Comparison of ENCODE assay signal across 24 cellular contexts in the genomic region with DNA sequence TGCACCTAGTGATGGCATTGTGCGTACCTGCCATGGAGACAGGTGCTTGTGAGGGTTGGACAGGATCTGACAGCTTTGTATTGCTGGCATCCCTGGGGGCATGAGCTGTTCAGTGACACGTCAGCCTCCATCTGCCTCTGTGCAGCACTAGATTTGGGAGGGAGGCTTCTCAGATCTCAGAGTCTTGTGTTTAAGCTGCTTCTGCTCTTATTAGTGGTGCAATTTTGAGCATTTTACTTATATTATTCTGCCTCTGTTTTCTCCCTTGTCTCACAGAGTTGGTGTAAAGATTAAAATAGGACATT. TPM values are rescaled to one million over a fixed set of nuclear protein-coding genes. Genes with fewer than 3 reads are reported as not detected.
A peak's percentile ranks its signal among the peaks of the same experiment; 100 is the strongest.
DNase-seq lines count a peak whose midpoint lies in the region; ATAC-seq and TF ChIP-seq lines count a peak whose summit lies in the region.
"Had no signal": no experiment of that assay in that cellular context is flagged by ENCODE, and none has a peak within 500 bp of the region (broad histone marks: within the 10 kb centered on the region; RNA-seq: fewer than 3 reads in every experiment).

No MANE protein-coding gene starts in this region.

- H3K27me3 Mint-ChIP-seq in activated CD8-positive, alpha-beta memory T cell treated with anti-CD3 and anti-CD28 coated beads, Interleukin-2, amount 10 ng/mL, durations not matched to agents 7 days and 5 days = peaks cover 17% of the 10 kb centered on the region
- peaks cover 4 to 20% of the 10 kb centered on the region in 2 donors for H3K27me3 Mint-ChIP-seq in stimulated activated naive B cell treated with anti-CD40 and anti-IgM and Interleukin-4, amounts not matched to agents 10 μg/mL and 1 μg/mL and 100 μg/mL, for 72 hours

- no peak overlapping the region for H3K4me3 ChIP-seq in PC-3 (ENCODE audit: low read length)
- no peak overlapping the region for H3K4me3 ChIP-seq in fibroblast of lung (replicated peaks in 1 of 4; ENCODE audit: control extremely low read depth in 1 of 4, insufficient read depth in 1 of 4, low read depth in 3 of 4, low read length in 4 of 4)
- H3K4me3 ChIP-seq: breast epithelium, skin epidermis, transverse colon had no signal

- H4K20me1 ChIP-seq in PC-3 (ENCODE audit: low read length) = no peaks in the 10 kb centered on the region; the same call in none of the 2 replicates
- no peaks in the 10 kb centered on the region for H4K20me1 ChIP-seq in fibroblast of lung (ENCODE audit: control insufficient read depth, extremely low read depth, insufficient read depth, low read length)

- H3K4me2 ChIP-seq in PC-3 (ENCODE audit: low read length) = no peak overlapping the region
- H3K4me2 ChIP-seq in fibroblast of lung (ENCODE audit: extremely low read depth, insufficient read depth, low read length) = peak overlapping the region; percentile 9

- no peak overlapping the region for H3K27ac ChIP-seq in PC-3 (ENCODE audit: low read length)
- H3K27ac ChIP-seq in fibroblast of lung (ENCODE audit: insufficient read depth, low read length) = no peak overlapping the region
- H3K27ac ChIP-seq: breast epithelium, skin epidermis had no signal

- H3K4me3 Mint-ChIP-seq in activated CD8-positive, alpha-beta memory T cell treated with anti-CD3 and anti-CD28 coated beads, Interleukin-2, amount 10 ng/mL, durations not matched to agents 7 days and 5 days = no peak overlapping the region
- H3K4me3 Mint-ChIP-seq in stimulated activated naive B cell treated with anti-CD40 and anti-IgM and Interleukin-4, amounts not matched to agents 10 μg/mL and 1 μg/mL and 100 μg/mL, for 72 hours = no peak overlapping the region
- H3K4me3 Mint-ChIP-seq: activated CD4-positive, alpha-beta T cell treated with anti-CD3 and anti-CD28 coated beads, Interleukin-2, amount 10 ng/mL, durations not matched to agents 24 days and 14 days; CD4-positive, alpha-beta T cell; natural killer cell treated with Interleukin-12 subunit alpha and Interleukin-12 subunit beta and Interleukin-15 and Interleukin-18, amount 100 ng/mL, for 72 hours had no signal

- no peaks in the 10 kb centered on the region for H3K27me3 ChIP-seq in PC-3 (ENCODE audit: low read length)
- H3K27me3 ChIP-seq in fibroblast of lung (ENCODE audit: control insufficient read depth, insufficient read depth, low read length) = no peaks in the 10 kb centered on the region

- no peaks in the 10 kb centered on the region for H3K9me3 ChIP-seq in PC-3 (ENCODE audit: low read length)
- H3K9me3 ChIP-seq in fibroblast of lung (ENCODE audit: control insufficient read depth, insufficient read depth, low read depth, low read length) = no peaks in the 10 kb centered on the region
- H3K9me3 ChIP-seq: breast epithelium, transverse colon had no signal

- POLR2A ChIA-PET in PC-3 (lab: Charles Lee; ENCODE audit: unreplicated experiment) = no interaction called here

- H3F3A ChIP-seq in PC-3 (ENCODE audit: low read length, unreplicated experiment) = no peaks in the 10 kb centered on the region

- CTCF ChIA-PET in activated CD8-positive, alpha-beta memory T cell treated with anti-CD3 and anti-CD28 coated beads, Interleukin-2, amount 10 ng/mL, durations not matched to agents 7 days and 5 days (lab: Charles Lee) = interaction anchor here (1.1 kb wide), 1 partner anchor 56 kb away, joined by 5 read pairs; no protein-coding TSS in a partner anchor
- CTCF ChIA-PET in PC-3 (lab: Charles Lee) = no interaction called here

- intact Hi-C loops in PC-3 (cut with micrococcal nuclease) = no loop called here

- H2AFZ ChIP-seq in PC-3 (ENCODE audit: low read length) (no peak overlapping the region), fibroblast of lung (ENCODE audit: low read length) (no peak overlapping the region)

- no peak overlapping the region for H3K27ac Mint-ChIP-seq in activated CD8-positive, alpha-beta memory T cell treated with anti-CD3 and anti-CD28 coated beads, Interleukin-2, amount 10 ng/mL, durations not matched to agents 7 days and 5 days
- H3K27ac Mint-ChIP-seq in stimulated activated naive B cell treated with anti-CD40 and anti-IgM and Interleukin-4, amounts not matched to agents 10 μg/mL and 1 μg/mL and 100 μg/mL, for 72 hours = peak overlapping the region; percentile 57
- H3K27ac Mint-ChIP-seq: activated CD4-positive, alpha-beta T cell treated with anti-CD3 and anti-CD28 coated beads, Interleukin-2, amount 10 ng/mL, durations not matched to agents 24 days and 14 days; CD4-positive, alpha-beta T cell; natural killer cell treated with Interleukin-12 subunit alpha and Interleukin-12 subunit beta and Interleukin-15 and Interleukin-18, amount 100 ng/mL, for 72 hours had no signal

- no peak overlapping the region for H3K9ac ChIP-seq in PC-3 (ENCODE audit: low read length)
- no peak overlapping the region for H3K9ac ChIP-seq in fibroblast of lung (ENCODE audit: insufficient read depth, low read length)

- no peaks in the 10 kb centered on the region for H3K4me1 Mint-ChIP-seq in activated CD8-positive, alpha-beta memory T cell treated with anti-CD3 and anti-CD28 coated beads, Interleukin-2, amount 10 ng/mL, durations not matched to agents 7 days and 5 days
- H3K4me1 Mint-ChIP-seq in stimulated activated naive B cell treated with anti-CD40 and anti-IgM and Interleukin-4, amounts not matched to agents 10 μg/mL and 1 μg/mL and 100 μg/mL, for 72 hours = peaks cover 31 to 47% of the 10 kb centered on the region in 2 donors
- H3K4me1 Mint-ChIP-seq: activated CD4-positive, alpha-beta T cell treated with anti-CD3 and anti-CD28 coated beads, Interleukin-2, amount 10 ng/mL, durations not matched to agents 24 days and 14 days had no signal

- ATAC-seq in activated CD8-positive, alpha-beta memory T cell treated with anti-CD3 and anti-CD28 coated beads, Interleukin-2, amount 10 ng/mL, durations not matched to agents 7 days and 5 days = no peak
- ATAC-seq in PC-3 (0 out of 2 replicates have a peak, but pooled peaks have one; percentile 6), HG03378 (IDR thresholded peaks at IDR 0.05; ENCODE audit: unreplicated experiment) (no peak)
- no peak for ATAC-seq in stimulated activated naive B cell treated with anti-CD40 and anti-IgM and Interleukin-4, amounts not matched to agents 10 μg/mL and 1 μg/mL and 100 μg/mL, for 72 hours (replicated peaks)
- ATAC-seq: natural killer cell treated with Interleukin-12 subunit alpha and Interleukin-12 subunit beta and Interleukin-15 and Interleukin-18, amount 100 ng/mL, for 72 hours; Right ventricle myocardium inferior; stimulated activated naive CD8-positive, alpha-beta T cell treated with anti-CD3 and anti-CD28 coated beads, Interleukin-15, Interleukin-2, amounts not matched to agents 100 U/mL and 50 U/mL, for 24 hours had no signal

- no peaks in the 10 kb centered on the region for H3K36me3 Mint-ChIP-seq in activated CD8-positive, alpha-beta memory T cell treated with anti-CD3 and anti-CD28 coated beads, Interleukin-2, amount 10 ng/mL, durations not matched to agents 7 days and 5 days
- H3K36me3 Mint-ChIP-seq in stimulated activated naive B cell treated with anti-CD40 and anti-IgM and Interleukin-4, amounts not matched to agents 10 μg/mL and 1 μg/mL and 100 μg/mL, for 72 hours = peaks cover 13 to 19% of the 10 kb centered on the region in 2 donors
- H3K36me3 Mint-ChIP-seq: natural killer cell treated with Interleukin-12 subunit alpha and Interleukin-12 subunit beta and Interleukin-15 and Interleukin-18, amount 100 ng/mL, for 72 hours had no signal

- TF ChIP-seq CTCF in PC-3 (conservative IDR thresholded peaks at IDR 0.05; ENCODE audit: low read depth, low read length) = no peak
- no peak for TF ChIP-seq CTCF in fibroblast of lung (conservative IDR thresholded peaks at IDR 0.05 in 1 of 2, IDR thresholded peaks at IDR 0.05 in 1 of 2; ENCODE audit: low read depth in 1 of 2, low read length in 2 of 2)

- H3K9me2 ChIP-seq in PC-3 (replicated peaks; ENCODE audit: low read length) = no peaks in the 10 kb centered on the region

- H3K4me1 ChIP-seq in PC-3 (ENCODE audit: insufficient read depth, low read length) (peaks cover 28% of the 10 kb centered on the region), fibroblast of lung (ENCODE audit: control insufficient read depth, extremely low read depth, insufficient read depth, low read length) (peaks cover 25% of the 10 kb centered on the region)
- H3K4me1 ChIP-seq: breast epithelium had no signal

- no peaks in the 10 kb centered on the region for H3K36me3 ChIP-seq in PC-3 (ENCODE audit: low read depth, low read length)
- H3K36me3 ChIP-seq in fibroblast of lung (ENCODE audit: control insufficient read depth, insufficient read depth, low read length) = peaks cover 16% of the 10 kb centered on the region
- H3K36me3 ChIP-seq: breast epithelium, transverse colon had no signal

- H3K79me2 ChIP-seq in PC-3 (ENCODE audit: low read length) = peaks cover 39% of the 10 kb centered on the region
- H3K79me2 ChIP-seq in fibroblast of lung (ENCODE audit: control insufficient read depth, insufficient read depth, low read length) = peaks cover 99% of the 10 kb centered on the region

- BruUV-seq in PC-3 (replicated peaks; lab: Mats Ljungman, UMichigan) = no TSS peak

- H3K9me3 Mint-ChIP-seq in activated CD8-positive, alpha-beta memory T cell treated with anti-CD3 and anti-CD28 coated beads, Interleukin-2, amount 10 ng/mL, durations not matched to agents 7 days and 5 days (ENCODE audit: low read depth) = no peaks in the 10 kb centered on the region
- H3K9me3 Mint-ChIP-seq in stimulated activated naive B cell treated with anti-CD40 and anti-IgM and Interleukin-4, amounts not matched to agents 10 μg/mL and 1 μg/mL and 100 μg/mL, for 72 hours = no peaks in the 10 kb centered on the region
- H3K9me3 Mint-ChIP-seq: activated CD4-positive, alpha-beta T cell treated with anti-CD3 and anti-CD28 coated beads, Interleukin-2, amount 10 ng/mL, durations not matched to agents 24 days and 14 days; CD4-positive, alpha-beta T cell; natural killer cell treated with Interleukin-12 subunit alpha and Interleukin-12 subunit beta and Interleukin-15 and Interleukin-18, amount 100 ng/mL, for 72 hours had no signal

- DNase-seq in activated CD8-positive, alpha-beta memory T cell treated with anti-CD3 and anti-CD28 coated beads, Interleukin-2, amount 10 ng/mL, durations not matched to agents 7 days and 5 days = peak; percentile 25
- no peak for DNase-seq in activated CD8-positive, alpha-beta memory T cell treated with anti-CD3 and anti-CD28 coated beads, Interleukin-2, amount 50 U/mL, for 48 hours
- DNase-seq in PC-3 (peak; percentile 44), fibroblast of lung (ENCODE audit: low read depth in 2 of 2) (no peak), NAMALWA (ENCODE audit: low spot score) (no peak)
- no peak for DNase-seq in stimulated activated naive B cell treated with anti-CD40 and anti-IgM and Interleukin-4, amounts not matched to agents 10 μg/mL and 1 μg/mL and 100 μg/mL, for 72 hours
- no peak for DNase-seq in activated CD4-positive, alpha-beta T cell treated with anti-CD3 and anti-CD28 coated beads, Interleukin-2, amount 50 U/mL, for 48 hours
- DNase-seq: activated CD4-positive, alpha-beta T cell treated with anti-CD3 and anti-CD28 coated beads, Interleukin-2, amount 10 ng/mL, durations not matched to agents 24 days and 14 days; activated effector memory CD4-positive, alpha-beta T cell treated with anti-CD3 and anti-CD28 coated beads, Interleukin-2, amount 50 U/mL, for 16 hours; CD4-positive, alpha-beta T cell; DMS79 treated with DMSO at 0.1 percent for 48 hours; KBM-7; midbrain; MV-4-11; NCI-H2107; NCI-H526 treated with DMSO at 0.1 percent for 48 hours; stimulated activated CD4-positive, alpha-beta T cell treated with anti-CD3 and anti-CD28 coated beads, Interleukin-2, amount 100 ng/mL, for 24 hours; stimulated activated naive CD8-positive, alpha-beta T cell treated with anti-CD3 and anti-CD28 coated beads, Interleukin-15, Interleukin-2, amounts not matched to agents 100 U/mL and 50 U/mL, for 24 hours; transverse colon had no signal

RNA-seq across cellular contexts. Expression of a gene that starts 5.1 kb away (rescaled TPM):
- not detected for total RNA-seq in activated CD8-positive, alpha-beta memory T cell treated with anti-CD3 and anti-CD28 coated beads, Interleukin-2, amount 10 ng/mL, durations not matched to agents 7 days and 5 days
- total RNA-seq in PC-3 (2014; rRNA removed) (12.2 and 14.9 TPM in 2 replicates), fibroblast of lung (21.3 and 75.5 TPM in 2 replicates)
- 10.4 and 21.2 TPM in 2 replicates for polyA plus RNA-seq in fibroblast of lung
- 18.2 and 48.9 TPM in 2 replicates for polyA plus RNA-seq in fibroblast of lung (2012)
- polyA minus RNA-seq in fibroblast of lung (ENCODE audit: low replicate concordance) = 14.3 and 15.6 TPM in 2 replicates
- total RNA-seq: activated CD4-positive, alpha-beta T cell treated with anti-CD3 and anti-CD28 coated beads, Interleukin-2, amount 10 ng/mL, durations not matched to agents 24 days and 14 days; CD4-positive, alpha-beta T cell had no signal

Comparison
In these comparisons a context has a peak if more than half of its experiments do, and no peak if none do; other contexts are left out.
1. DNase-seq: peak in activated CD8-positive, alpha-beta memory T cell treated with anti-CD3 and anti-CD28 coated beads, Interleukin-2, amount 10 ng/mL, durations not matched to agents 7 days and 5 days (single experiment) and PC-3 (single experiment); none in activated CD8-positive, alpha-beta memory T cell treated with anti-CD3 and anti-CD28 coated beads, Interleukin-2, amount 50 U/mL, for 48 hours (single experiment), fibroblast of lung (0 of 2), stimulated activated naive B cell treated with anti-CD40 and anti-IgM and Interleukin-4, amounts not matched to agents 10 μg/mL and 1 μg/mL and 100 μg/mL, for 72 hours (single experiment), activated CD4-positive, alpha-beta T cell treated with anti-CD3 and anti-CD28 coated beads, Interleukin-2, amount 50 U/mL, for 48 hours (0 of 2) and NAMALWA (single experiment).
2. RNA of a gene that starts 5.1 kb away (total RNA-seq): 21.3 to 75.5 TPM in fibroblast of lung and 12.2 to 14.9 TPM in PC-3; not detected in activated CD8-positive, alpha-beta memory T cell treated with anti-CD3 and anti-CD28 coated beads, Interleukin-2, amount 10 ng/mL, durations not matched to agents 7 days and 5 days; every median in the first group is over 10 times any median in the second.